ENCODE assay signal across 24 cellular contexts in the genomic region with DNA sequence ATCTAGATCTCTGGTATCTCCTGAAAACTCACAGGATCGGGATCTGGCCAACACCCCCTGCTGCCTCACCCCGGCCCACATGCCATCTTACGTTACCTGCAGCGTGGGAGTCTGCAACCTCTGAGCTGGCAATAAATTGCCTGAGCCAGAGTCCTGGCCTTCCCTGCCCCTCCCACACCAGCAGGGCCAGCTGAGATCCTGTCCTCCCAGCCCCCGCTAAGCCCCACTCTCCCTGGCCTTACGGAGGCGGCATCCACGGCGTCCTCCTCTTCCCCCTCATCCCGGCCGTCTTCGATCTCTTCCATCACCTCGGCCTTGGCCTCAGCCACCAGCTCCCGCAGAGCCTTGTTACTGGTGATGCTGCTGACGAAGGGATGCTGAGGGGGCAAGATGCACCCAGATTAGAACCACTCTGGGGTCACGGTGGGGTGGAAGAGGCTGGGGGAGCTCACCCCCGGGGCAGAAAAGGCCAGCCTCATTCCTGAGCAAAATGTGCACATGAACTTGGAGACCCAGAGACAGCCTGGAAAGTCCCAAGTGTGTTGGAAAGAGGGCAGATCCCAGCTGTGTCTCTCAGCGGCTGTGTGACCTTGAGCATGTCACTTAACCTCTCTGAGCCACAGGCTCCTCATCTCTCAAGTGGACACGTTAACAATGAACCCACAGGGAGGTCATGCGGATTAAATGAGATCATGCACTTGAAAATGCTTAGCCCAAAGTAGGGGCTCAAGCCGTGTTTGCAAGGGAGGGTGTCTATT.
A peak's percentile ranks its signal among the peaks of the same experiment; 100 is the strongest.
DNase-seq lines count a peak whose midpoint lies in the region; ATAC-seq lines count a peak whose summit lies in the region.
"Had no signal": no experiment of that assay in that cellular context is flagged by ENCODE, and none has a peak within 500 bp of the region (broad histone marks: within the 10 kb centered on the region; RNA-seq: fewer than 3 reads in every experiment).

No MANE protein-coding gene starts in this region.

- no peak overlapping the region for H3K4me3 Mint-ChIP-seq in activated naive CD4-positive, alpha-beta T cell treated with anti-CD3 and anti-CD28 coated beads for 36 hours
- H3K4me3 Mint-ChIP-seq in effector memory CD8-positive, alpha-beta T cell, result peak overlapping the region in 1 of 2 donors; percentile 12
- H3K4me3 Mint-ChIP-seq in stimulated activated effector memory CD8-positive, alpha-beta T cell treated with anti-CD3 and anti-CD28 coated beads, Interleukin-12 subunit alpha, Interleukin-12 subunit beta, amount 100 ng/mL, for 72 hours, result no peak overlapping the region
- H3K4me3 Mint-ChIP-seq: IgD-negative memory B cell had no signal

- peaks cover 2% of the 10 kb centered on the region for H3K4me1 Mint-ChIP-seq in activated naive CD4-positive, alpha-beta T cell treated with anti-CD3 and anti-CD28 coated beads for 36 hours (ENCODE audit: low read depth)
- peaks cover 16 to 17% of the 10 kb centered on the region in 2 donors for H3K4me1 Mint-ChIP-seq in effector memory CD8-positive, alpha-beta T cell (ENCODE audit: low read depth in 2 of 2)
- H3K4me1 Mint-ChIP-seq in stimulated activated effector memory CD8-positive, alpha-beta T cell treated with anti-CD3 and anti-CD28 coated beads, Interleukin-12 subunit alpha, Interleukin-12 subunit beta, amount 100 ng/mL, for 72 hours, result peaks cover 27% of the 10 kb centered on the region

- no peaks in the 10 kb centered on the region for H3K27me3 Mint-ChIP-seq in activated naive CD4-positive, alpha-beta T cell treated with anti-CD3 and anti-CD28 coated beads for 36 hours (ENCODE audit: low read depth)
- no peaks in the 10 kb centered on the region for H3K27me3 Mint-ChIP-seq in effector memory CD8-positive, alpha-beta T cell
- H3K27me3 Mint-ChIP-seq: IgD-negative memory B cell had no signal

- peak overlapping the region; percentile 13 for H3K27ac Mint-ChIP-seq in activated naive CD4-positive, alpha-beta T cell treated with anti-CD3 and anti-CD28 coated beads for 36 hours
- H3K27ac Mint-ChIP-seq in effector memory CD8-positive, alpha-beta T cell, result peak overlapping the region; percentile 38 to 62
- peak overlapping the region; percentile 56 for H3K27ac Mint-ChIP-seq in stimulated activated effector memory CD8-positive, alpha-beta T cell treated with anti-CD3 and anti-CD28 coated beads, Interleukin-12 subunit alpha, Interleukin-12 subunit beta, amount 100 ng/mL, for 72 hours
- H3K27ac Mint-ChIP-seq: IgD-negative memory B cell had no signal

- no peak for DNase-seq in activated naive CD4-positive, alpha-beta T cell treated with anti-CD3 and anti-CD28 coated beads for 36 hours
- no peak for DNase-seq in activated naive CD4-positive, alpha-beta T cell (lab: John Stamatoyannopoulos, UW)
- DNase-seq in NCI-H226 (peak; percentile 63), HuH-7.5 (ENCODE audit: low spot score) (no peak), amniotic stem cell (lab: John Stamatoyannopoulos, UW) (no peak), Ammon's horn (ENCODE audit: low spot score) (no peak)
- DNase-seq in effector memory CD8-positive, alpha-beta T cell, result no peak
- no peak for DNase-seq in stimulated activated effector memory CD8-positive, alpha-beta T cell treated with anti-CD3 and anti-CD28 coated beads, Interleukin-12 subunit alpha, Interleukin-12 subunit beta, amount 100 ng/mL, for 72 hours (ENCODE audit: low spot score in 2 of 2)
- DNase-seq: activated CD4-positive, alpha-beta T cell treated with anti-CD3 and anti-CD28 coated beads, Interleukin-2, amount 50 U/mL, for 4 hours; activated naive CD4-positive, alpha-beta T cell treated with anti-CD3 and anti-CD28 coated beads, Interleukin-2, amount 50 U/mL, for 16 hours; activated T-cell treated with anti-CD3 and anti-CD28 coated beads for 4 hours; body of pancreas; C1 segment of cervical spinal cord; Calu3; esophagus squamous epithelium; GM23248; kidney; MG63; NCI-H1436; NCI-H524 treated with DMSO at 0.1 percent for 48 hours; retina; stimulated activated CD4-positive, alpha-beta T cell treated with anti-CD3 and anti-CD28 coated beads, Interleukin-4, amount 100 ng/mL, for 4 hours; trophoblast cell had no signal

- peaks cover 13% of the 10 kb centered on the region for H3K36me3 Mint-ChIP-seq in activated naive CD4-positive, alpha-beta T cell treated with anti-CD3 and anti-CD28 coated beads for 36 hours (ENCODE audit: low read depth)
- H3K36me3 Mint-ChIP-seq in effector memory CD8-positive, alpha-beta T cell (ENCODE audit: insufficient read depth), result peaks cover 83% of the 10 kb centered on the region
- H3K36me3 Mint-ChIP-seq in stimulated activated effector memory CD8-positive, alpha-beta T cell treated with anti-CD3 and anti-CD28 coated beads, Interleukin-12 subunit alpha, Interleukin-12 subunit beta, amount 100 ng/mL, for 72 hours, result peaks cover 100% of the 10 kb centered on the region

- intact Hi-C loops in activated naive CD4-positive, alpha-beta T cell treated with anti-CD3 and anti-CD28 coated beads for 36 hours (cut with micrococcal nuclease), result no loop called here

- CTCF ChIA-PET in activated naive CD4-positive, alpha-beta T cell treated with anti-CD3 and anti-CD28 coated beads for 36 hours (lab: Charles Lee), result interaction anchor here (0.6 to 2.8 kb wide), 4 partner anchors 9 to 38 kb away, joined by 3 to 10 read pairs (median 4); no protein-coding TSS in a partner anchor

- H3K9me3 Mint-ChIP-seq in activated naive CD4-positive, alpha-beta T cell treated with anti-CD3 and anti-CD28 coated beads for 36 hours, result no peaks in the 10 kb centered on the region
- H3K9me3 Mint-ChIP-seq in effector memory CD8-positive, alpha-beta T cell, result no peaks in the 10 kb centered on the region
- H3K9me3 Mint-ChIP-seq in stimulated activated effector memory CD8-positive, alpha-beta T cell treated with anti-CD3 and anti-CD28 coated beads, Interleukin-12 subunit alpha, Interleukin-12 subunit beta, amount 100 ng/mL, for 72 hours, result no peaks in the 10 kb centered on the region

- no peak for ATAC-seq in effector memory CD8-positive, alpha-beta T cell (replicated peaks)
- no peak for ATAC-seq in stimulated activated effector memory CD8-positive, alpha-beta T cell treated with anti-CD3 and anti-CD28 coated beads, Interleukin-12 subunit alpha, Interleukin-12 subunit beta, amount 100 ng/mL, for 72 hours
- ATAC-seq: body of pancreas had no signal
